In the genomic region with DNA sequence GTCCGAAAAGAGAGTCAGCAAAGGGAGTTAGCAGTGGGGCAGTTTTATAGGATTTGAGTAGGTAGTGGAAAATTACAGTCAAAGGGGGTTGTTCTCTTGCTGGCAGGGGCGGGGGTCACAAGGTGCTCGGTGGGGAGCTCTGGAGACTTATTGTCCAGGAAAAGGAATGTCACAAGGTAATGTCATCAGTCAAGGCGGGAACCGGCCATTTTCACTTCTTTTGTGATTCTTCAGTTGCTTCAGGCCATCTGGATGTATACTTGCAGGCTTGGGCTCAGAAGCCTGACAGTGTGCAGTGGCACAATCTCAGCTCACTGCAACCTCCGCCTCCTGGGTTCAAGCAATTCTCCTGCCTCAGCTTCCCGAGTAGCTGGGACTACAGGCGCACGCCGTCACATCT, we compare ENCODE assay signal across 8 cellular contexts. TPM values are rescaled to one million over a fixed set of nuclear protein-coding genes. Genes with fewer than 3 reads are reported as not detected.
DNase-seq lines count a peak whose midpoint lies in the region; TF ChIP-seq lines count a peak whose summit lies in the region.
"Not testable (repeated sequence)": the region's sequence is repeated elsewhere in the genome, so short reads cannot be mapped to it uniquely, and the experiment has no call there.

No MANE protein-coding gene starts in this region.

- peaks cover 51% of the 10 kb centered on the region for H3K4me1 ChIP-seq in Caco-2
- peaks cover 40% of the 10 kb centered on the region for H3K4me1 ChIP-seq in HUES6 (ENCODE audit: control insufficient read depth, insufficient read depth, low read length)
- peaks cover 39% of the 10 kb centered on the region for H3K4me1 ChIP-seq in SJSA1 (replicated peaks)
- peaks cover 49% of the 10 kb centered on the region for H3K4me1 ChIP-seq in left ventricle myocardium inferior
- H3K4me1 ChIP-seq in mesodermal cell (ENCODE audit: control insufficient read depth, insufficient read depth, low read length, poor library complexity, severe bottlenecking), result peaks cover 42% of the 10 kb centered on the region
- peaks cover 21% of the 10 kb centered on the region for H3K4me1 ChIP-seq in vagina

- not testable (repeated sequence) for H3K4me3 Mint-ChIP-seq in Caco-2 (ENCODE audit: unreplicated experiment); brain

- H3K9me3 Mint-ChIP-seq in Caco-2 (ENCODE audit: unreplicated experiment), result peaks cover 10% of the 10 kb centered on the region
- H3K9me3 Mint-ChIP-seq in brain, result not testable (repeated sequence)

- CTCF ChIA-PET in Caco-2 (lab: Charles Lee), result interaction anchor here (2.3 kb wide), 1 partner anchor 15 kb away, joined by 10 read pairs; no protein-coding TSS in a partner anchor

- H3K27ac Mint-ChIP-seq in Caco-2 (ENCODE audit: unreplicated experiment) (peak overlapping the region; percentile 85), brain (peak overlapping the region in 3 of 5 experiments; percentile 54 to 96 (median 96))

- H3K27me3 ChIP-seq in Caco-2 (replicated peaks; ENCODE audit: control insufficient read depth, insufficient read depth, low read length); HUES6 (ENCODE audit: control insufficient read depth, insufficient read depth, low read length); SJSA1 (replicated peaks); left ventricle myocardium inferior (ENCODE audit: low read depth); vagina: not testable (repeated sequence)

- peaks cover 12% of the 10 kb centered on the region; the same call in 1 of the 2 replicates for H3K9me3 ChIP-seq in Caco-2
- H3K9me3 ChIP-seq in HUES6 (ENCODE audit: control insufficient read depth, insufficient read depth, low read depth, low read length); SJSA1 (replicated peaks); left ventricle myocardium inferior (replicated peaks); mesodermal cell (ENCODE audit: control insufficient read depth, low read length); vagina: not testable (repeated sequence)

- intact Hi-C loops in Caco-2 (cut with micrococcal nuclease; ENCODE audit: unreplicated experiment); left ventricle myocardium inferior (cut with micrococcal nuclease); vagina (cut with DNase I): not testable (repeated sequence)

- H3K4me1 Mint-ChIP-seq in Caco-2 (ENCODE audit: low read depth, unreplicated experiment), result peaks cover 44% of the 10 kb centered on the region
- peaks cover 54% of the 10 kb centered on the region for H3K4me1 Mint-ChIP-seq in brain

- not testable (repeated sequence) for H3K36me3 ChIP-seq in Caco-2 (ENCODE audit: control insufficient read depth, insufficient read depth, low read length); HUES6 (ENCODE audit: control insufficient read depth, insufficient read depth, low read length); SJSA1; left ventricle myocardium inferior; mesodermal cell (ENCODE audit: control insufficient read depth, insufficient read depth, low read length); vagina

- peaks cover 12% of the 10 kb centered on the region for H3K36me3 Mint-ChIP-seq in Caco-2 (ENCODE audit: insufficient read depth, unreplicated experiment)
- H3K36me3 Mint-ChIP-seq in brain, result not testable (repeated sequence)

- POLR2A ChIA-PET in Caco-2 (lab: Charles Lee), result not testable (repeated sequence)

- peak overlapping the region; percentile 66 for H3K9ac ChIP-seq in HUES6 (ENCODE audit: low read length)

- H3K4me3 ChIP-seq in Caco-2 (ENCODE audit: low read depth, low read length); HUES6 (ENCODE audit: low read depth, low read length); SJSA1; left ventricle myocardium inferior; mesodermal cell (ENCODE audit: extremely low read depth, insufficient read depth, low read length, poor library complexity, severe bottlenecking); vagina: not testable (repeated sequence)

- WGBS in mesodermal cell (ENCODE audit: insufficient coverage in 2 of 2), 2 experiments, result 92 to 96% methylated on average over 6 to 10 of the region's 10 CpGs

- not testable (repeated sequence) for H3K27me3 Mint-ChIP-seq in Caco-2 (ENCODE audit: insufficient read depth, unreplicated experiment); brain

- not testable (repeated sequence) for BruUV-seq in Caco-2 (replicated peaks; lab: Mats Ljungman, UMichigan)

- H3K27ac ChIP-seq in HUES6 (ENCODE audit: low read depth, low read length) (peak overlapping the region; percentile 60; the same call in 1 of the 2 replicates), SJSA1 (peak overlapping the region; percentile 96), epithelial cell of prostate (peak overlapping the region; percentile 94), left ventricle myocardium inferior (replicated peaks) (peak overlapping the region; percentile 71), mesodermal cell (ENCODE audit: low read depth, low read length, severe bottlenecking) (peak overlapping the region; percentile 98), vagina (peak overlapping the region; percentile 53)

- TF ChIP-seq POLR2A in vagina (IDR thresholded peaks at IDR 0.05), result not testable (repeated sequence)

- TF ChIP-seq CTCF in Caco-2 (IDR thresholded peaks at IDR 0.05; ENCODE audit: insufficient read depth in 1 of 2, low read depth in 1 of 2, low read length in 1 of 2, severe bottlenecking in 1 of 2, unreplicated experiment in 1 of 2); brain (conservative IDR thresholded peaks at IDR 0.05); left ventricle myocardium inferior (IDR thresholded peaks at IDR 0.05; ENCODE audit: borderline replicate concordance); vagina (IDR thresholded peaks at IDR 0.05): not testable (repeated sequence)

- DNase-seq in Caco-2; SJSA1 (ENCODE audit: low read depth in 1 of 2, low spot score in 2 of 2); epithelial cell of prostate (ENCODE audit: low read depth, low spot score); left ventricle myocardium inferior; vagina (ENCODE audit: extremely low spot score in 2 of 2): not testable (repeated sequence)

RNA-seq across cellular contexts. Expression of gene F2RL1, which starts 29.6 kb away (rescaled TPM):
- total RNA-seq in Caco-2 (2022) (50.0 and 51.8 TPM in 2 replicates), left ventricle myocardium inferior (2.0 TPM), vagina (6.6 TPM)
- total RNA-seq in SJSA1 (2014; rRNA removed; shearing (Covaris generic)), result 0.41 and 1.2 TPM in 2 replicates
- polyA plus RNA-seq in brain (ENCODE audit: insufficient read depth, low read depth, low replicate concordance), result 0.42 TPM
- polyA plus RNA-seq in mesodermal cell (2013, experiment 1 of 2), result 193 TPM
- 155 TPM for polyA plus RNA-seq in mesodermal cell (2013, experiment 2 of 2)
